Comparison of ENCODE assay signal across 8 cellular contexts in the genomic region with DNA sequence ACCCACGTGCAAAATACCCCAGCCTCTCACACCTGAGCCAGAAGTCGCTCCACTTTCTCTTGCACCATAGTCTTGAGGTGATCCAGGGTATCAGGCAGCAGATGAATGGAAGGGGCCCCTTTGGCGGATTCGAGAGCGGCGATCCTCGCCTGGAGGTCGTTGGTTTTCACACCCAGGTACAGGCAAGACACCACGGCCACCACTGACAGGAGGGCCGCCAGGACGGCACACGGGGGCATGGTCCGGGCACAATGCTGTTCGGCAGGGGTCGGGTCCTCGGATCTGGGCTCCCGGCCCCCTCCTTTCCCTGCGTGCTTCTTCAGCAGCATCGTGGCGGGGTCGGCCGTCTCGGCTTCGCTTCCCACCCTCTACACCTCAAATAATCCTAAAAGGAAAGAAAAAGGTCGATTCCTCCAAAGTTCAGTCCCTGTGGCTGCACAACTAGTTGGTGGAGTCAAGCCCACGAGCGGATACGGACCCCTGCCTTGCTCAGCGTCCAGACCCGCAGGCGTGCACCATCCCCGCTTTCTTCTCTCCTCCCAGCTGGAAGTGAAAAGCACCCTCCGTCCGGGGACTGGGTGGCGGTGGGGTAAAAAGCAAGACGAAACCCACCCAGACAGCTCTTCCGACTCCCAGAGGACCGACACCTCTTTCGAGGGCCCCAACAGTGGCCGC. TPM values are rescaled to one million over a fixed set of nuclear protein-coding genes. Genes with fewer than 3 reads are reported as not detected.
DNase-seq lines count a peak whose midpoint lies in the region; ATAC-seq and TF ChIP-seq lines count a peak whose summit lies in the region.

No MANE protein-coding gene starts in this region.

- peak overlapping the region; percentile 75 for H3K4me3 Mint-ChIP-seq in activated naive CD8-positive, alpha-beta T cell treated with anti-CD3 and anti-CD28 coated beads, Interleukin-2, amount 50 U/mL, for 24 hours
- H3K4me3 Mint-ChIP-seq in stimulated activated memory B cell treated with anti-CD40 and anti-IgM and Interleukin-4, amounts not matched to agents 10 μg/mL and 1 μg/mL and 100 μg/mL, for 72 hours: peak overlapping the region; percentile 48

- no peaks in the 10 kb centered on the region for H3K36me3 Mint-ChIP-seq in activated naive CD8-positive, alpha-beta T cell treated with anti-CD3 and anti-CD28 coated beads, Interleukin-2, amount 50 U/mL, for 24 hours (ENCODE audit: low read depth)
- no peaks in the 10 kb centered on the region for H3K36me3 Mint-ChIP-seq in stimulated activated memory B cell treated with anti-CD40 and anti-IgM and Interleukin-4, amounts not matched to agents 10 μg/mL and 1 μg/mL and 100 μg/mL, for 72 hours

- CTCF ChIA-PET in GM10248 (lab: Yijun Ruan, JAX): no interaction called here

- TF ChIP-seq CTCF in GM10248 (IDR thresholded peaks at IDR 0.05; ENCODE audit: control extremely low read depth, extremely low read depth, low read depth, missing control alignments): no peak
- TF ChIP-seq CTCF in GM13977 (IDR thresholded peaks at IDR 0.05; ENCODE audit: extremely low read depth, insufficient read depth, missing control alignments): no peak

- no peak for ATAC-seq in activated naive CD8-positive, alpha-beta T cell treated with anti-CD3 and anti-CD28 coated beads, Interleukin-2, amount 50 U/mL, for 24 hours
- ATAC-seq in stimulated activated memory B cell treated with anti-CD40 and anti-IgM and Interleukin-4, amounts not matched to agents 10 μg/mL and 1 μg/mL and 100 μg/mL, for 72 hours: no peak
- no peak for ATAC-seq in HG03045 (IDR thresholded peaks at IDR 0.05; ENCODE audit: unreplicated experiment)

- peak overlapping the region; percentile 63; the same call in 1 of the 2 replicates for H3K9ac ChIP-seq in HUES48 (ENCODE audit: low read depth, low read length)

- H3K4me1 ChIP-seq in HUES48 (ENCODE audit: control insufficient read depth, insufficient read depth, low read length): peaks cover 8% of the 10 kb centered on the region

- H3K27ac Mint-ChIP-seq in activated naive CD8-positive, alpha-beta T cell treated with anti-CD3 and anti-CD28 coated beads, Interleukin-2, amount 50 U/mL, for 24 hours: no peak overlapping the region
- no peak overlapping the region for H3K27ac Mint-ChIP-seq in stimulated activated memory B cell treated with anti-CD40 and anti-IgM and Interleukin-4, amounts not matched to agents 10 μg/mL and 1 μg/mL and 100 μg/mL, for 72 hours

- POLR2A ChIA-PET in GM10248 (lab: Yijun Ruan, JAX): no interaction called here

- H3K9me3 Mint-ChIP-seq in activated naive CD8-positive, alpha-beta T cell treated with anti-CD3 and anti-CD28 coated beads, Interleukin-2, amount 50 U/mL, for 24 hours: no peaks in the 10 kb centered on the region
- H3K9me3 Mint-ChIP-seq in stimulated activated memory B cell treated with anti-CD40 and anti-IgM and Interleukin-4, amounts not matched to agents 10 μg/mL and 1 μg/mL and 100 μg/mL, for 72 hours: no peaks in the 10 kb centered on the region

- H3K27me3 ChIP-seq in HUES48 (ENCODE audit: control insufficient read depth, insufficient read depth, low read length): peaks cover 39% of the 10 kb centered on the region

- H3K27me3 Mint-ChIP-seq in activated naive CD8-positive, alpha-beta T cell treated with anti-CD3 and anti-CD28 coated beads, Interleukin-2, amount 50 U/mL, for 24 hours: peaks cover 58% of the 10 kb centered on the region
- H3K27me3 Mint-ChIP-seq in stimulated activated memory B cell treated with anti-CD40 and anti-IgM and Interleukin-4, amounts not matched to agents 10 μg/mL and 1 μg/mL and 100 μg/mL, for 72 hours: peaks cover 56% of the 10 kb centered on the region

- peak; percentile 2 for DNase-seq in activated naive CD8-positive, alpha-beta T cell treated with anti-CD3 and anti-CD28 coated beads, Interleukin-2, amount 50 U/mL, for 24 hours
- DNase-seq in GM10248 (ENCODE audit: extremely low spot score) (no peak), GM13977 (ENCODE audit: low spot score) (no peak), G401 (ENCODE audit: low spot score) (no peak)

- H3K9me3 ChIP-seq in HUES48 (ENCODE audit: control insufficient read depth, insufficient read depth, low read length) (no peaks in the 10 kb centered on the region), iPS-18c (ENCODE audit: control insufficient read depth, insufficient read depth, low read length) (no peaks in the 10 kb centered on the region)

- no peak overlapping the region for H3K27ac ChIP-seq in HUES48 (ENCODE audit: low read depth, low read length)

- in situ Hi-C loops in GM13977 (cut with MboI; ENCODE audit: low pct_unique_long_range_greater_than_20kb, low sequenced_read_pairs, unreplicated experiment) (loop anchor here (25.0 kb wide), 1 partner anchor 465 kb away; no protein-coding TSS in a partner anchor), G401 (cut with HindIII; ENCODE audit: low sequenced_read_pairs) (no loop called here)

- no peaks in the 10 kb centered on the region for H3K36me3 ChIP-seq in HUES48 (ENCODE audit: control insufficient read depth, insufficient read depth, low read length)

- H3K4me3 ChIP-seq in HUES48 (ENCODE audit: low read depth, low read length): peak overlapping the region; percentile 71
- peak overlapping the region; percentile 56 for H3K4me3 ChIP-seq in iPS-18c (ENCODE audit: insufficient read depth, low read depth, low read length)

- peaks cover 15% of the 10 kb centered on the region for H3K4me1 Mint-ChIP-seq in activated naive CD8-positive, alpha-beta T cell treated with anti-CD3 and anti-CD28 coated beads, Interleukin-2, amount 50 U/mL, for 24 hours
- H3K4me1 Mint-ChIP-seq in stimulated activated memory B cell treated with anti-CD40 and anti-IgM and Interleukin-4, amounts not matched to agents 10 μg/mL and 1 μg/mL and 100 μg/mL, for 72 hours: peaks cover 14% of the 10 kb centered on the region

RNA-seq across cellular contexts. Expression of gene COL25A1, which starts 0.6 kb away (rescaled TPM):
- not detected in 2 replicates for total RNA-seq in G401 (2014; rRNA removed; shearing (Covaris generic))
